In genomic region chr5:81750308-81751008, GRCh38 we compare ENCODE assay signal across 8 cellular contexts. TPM values are rescaled to one million over a fixed set of nuclear protein-coding genes. Genes with fewer than 3 reads are reported as not detected.
DNase-seq lines count a peak whose midpoint lies in the region; ATAC-seq and TF ChIP-seq lines count a peak whose summit lies in the region.

No MANE protein-coding gene starts in this region.

- H3K4me3 ChIP-seq in Karpas-422 (ENCODE audit: low read length) (peak overlapping the region; percentile 84), right atrium auricular region (peak overlapping the region; percentile 86 to 94), skeletal muscle satellite cell (ENCODE audit: low read length) (peak overlapping the region; percentile 86)

- H3K27me3 Mint-ChIP-seq in activated naive CD4-positive, alpha-beta T cell treated with anti-CD3 and anti-CD28 coated beads, Interleukin-2, amount 10 ng/mL, durations not matched to agents 7 days and 5 days, result peaks cover 28% of the 10 kb centered on the region

- CTCF ChIA-PET in activated naive CD4-positive, alpha-beta T cell treated with anti-CD3 and anti-CD28 coated beads, Interleukin-2, amount 10 ng/mL, durations not matched to agents 7 days and 5 days (lab: Charles Lee), result interaction anchor here (0.8 to 2.7 kb wide), 5 partner anchors 11 to 244 kb away, joined by 3 to 23 read pairs (median 4); no protein-coding TSS in a partner anchor

- H3K9ac ChIP-seq in Karpas-422 (ENCODE audit: low read length) (peak overlapping the region; percentile 86), skeletal muscle satellite cell (ENCODE audit: low read depth, low read length) (peak overlapping the region; percentile 61)

- peaks cover 6% of the 10 kb centered on the region for H3K36me3 Mint-ChIP-seq in activated naive CD4-positive, alpha-beta T cell treated with anti-CD3 and anti-CD28 coated beads, Interleukin-2, amount 10 ng/mL, durations not matched to agents 7 days and 5 days

- no peak for TF ChIP-seq CTCF in right atrium auricular region (IDR thresholded peaks at IDR 0.05)

- H3K9me2 ChIP-seq in Karpas-422 (replicated peaks; ENCODE audit: insufficient read depth, low read length), result no peaks in the 10 kb centered on the region

- peak overlapping the region; percentile 97 for H3K27ac Mint-ChIP-seq in activated naive CD4-positive, alpha-beta T cell treated with anti-CD3 and anti-CD28 coated beads, Interleukin-2, amount 10 ng/mL, durations not matched to agents 7 days and 5 days

- no peaks in the 10 kb centered on the region for H3K36me3 ChIP-seq in Karpas-422 (ENCODE audit: insufficient read depth, low read length)
- H3K36me3 ChIP-seq in right atrium auricular region, result no peaks in the 10 kb centered on the region
- H3K36me3 ChIP-seq in skeletal muscle satellite cell (ENCODE audit: insufficient read depth, low read length), result no peaks in the 10 kb centered on the region

- no peak overlapping the region for H2AFZ ChIP-seq in Karpas-422 (ENCODE audit: low read length)

- peaks cover 33% of the 10 kb centered on the region for H3K4me1 Mint-ChIP-seq in activated naive CD4-positive, alpha-beta T cell treated with anti-CD3 and anti-CD28 coated beads, Interleukin-2, amount 10 ng/mL, durations not matched to agents 7 days and 5 days

- ATAC-seq in GM18909 (IDR thresholded peaks at IDR 0.05; ENCODE audit: poor library complexity, unreplicated experiment), result peak; percentile 18

- H3K27ac ChIP-seq in Karpas-422 (ENCODE audit: low read length) (peak overlapping the region; percentile 85), right atrium auricular region (peak overlapping the region; percentile 96 to 99)

- H3K27me3 ChIP-seq in Karpas-422 (ENCODE audit: low read length) (peaks cover 6% of the 10 kb centered on the region; the same call in 1 of the 2 replicates), right atrium auricular region (no peaks in the 10 kb centered on the region), skeletal muscle satellite cell (ENCODE audit: control insufficient read depth, insufficient read depth, low read length) (no peaks in the 10 kb centered on the region)

- H3K79me2 ChIP-seq in Karpas-422 (ENCODE audit: low read length), result peaks cover 44% of the 10 kb centered on the region

- no peaks in the 10 kb centered on the region for H3K9me3 Mint-ChIP-seq in activated naive CD4-positive, alpha-beta T cell treated with anti-CD3 and anti-CD28 coated beads, Interleukin-2, amount 10 ng/mL, durations not matched to agents 7 days and 5 days

- peak; percentile 63 for DNase-seq in 8988T
- DNase-seq in Karpas-422, result peak; percentile 73
- DNase-seq in activated naive CD4-positive, alpha-beta T cell treated with anti-CD3 and anti-CD28 coated beads, Interleukin-2, amount 10 ng/mL, durations not matched to agents 7 days and 5 days, result peak; percentile 53
- no peak for DNase-seq in right atrium auricular region (ENCODE audit: low spot score)
- DNase-seq in NCI-H774 (lab: John Stamatoyannopoulos, UW), result no peak
- no peak for DNase-seq in NCI-H1048 (lab: John Stamatoyannopoulos, UW)

- H3K4me1 ChIP-seq in Karpas-422 (ENCODE audit: low read length) (peaks cover 49% of the 10 kb centered on the region), right atrium auricular region (peaks cover 0 to 31% of the 10 kb centered on the region in 2 donors), skeletal muscle satellite cell (ENCODE audit: control insufficient read depth, insufficient read depth, low read length) (peaks cover 32% of the 10 kb centered on the region)

- H3K4me3 Mint-ChIP-seq in activated naive CD4-positive, alpha-beta T cell treated with anti-CD3 and anti-CD28 coated beads, Interleukin-2, amount 10 ng/mL, durations not matched to agents 7 days and 5 days, result peak overlapping the region; percentile 91

- H4K20me1 ChIP-seq in Karpas-422 (ENCODE audit: insufficient read depth, low read depth, low read length), result peaks cover 7% of the 10 kb centered on the region; the same call in 1 of the 2 replicates

- H3K9me3 ChIP-seq in Karpas-422 (ENCODE audit: low read length) (no peaks in the 10 kb centered on the region), right atrium auricular region (no peaks in the 10 kb centered on the region), skeletal muscle satellite cell (replicated peaks; ENCODE audit: low read length) (no peaks in the 10 kb centered on the region)

- H3K4me2 ChIP-seq in Karpas-422 (ENCODE audit: low read depth, low read length, poor library complexity, severe bottlenecking), result peak overlapping the region; percentile 61
- H3K4me2 ChIP-seq in skeletal muscle satellite cell (ENCODE audit: low read length), result peak overlapping the region; percentile 75

RNA-seq across cellular contexts. Expression of gene SSBP2, which starts 0.4 kb away (rescaled TPM):
- total RNA-seq in Karpas-422 (2014; rRNA removed; shearing (Covaris generic); ENCODE audit: low replicate concordance), result 74.2 and 148 TPM in 2 replicates
- total RNA-seq in right atrium auricular region, result 10 to 100 TPM; 29.3 to 55.1 TPM
- total RNA-seq in skeletal muscle satellite cell (2012; rRNA removed), result 13.5 and 19.3 TPM in 2 replicates

Comparison
In these comparisons a context has a peak if more than half of its experiments do, and no peak if none do; other contexts are left out.
1. DNase-seq: peak in 8988T (single experiment), Karpas-422 (single experiment) and activated naive CD4-positive, alpha-beta T cell treated with anti-CD3 and anti-CD28 coated beads, Interleukin-2, amount 10 ng/mL, durations not matched to agents 7 days and 5 days (single experiment); none in right atrium auricular region (single experiment), NCI-H774 (single experiment) and NCI-H1048 (single experiment).
2. Peak in every context shown above with its lines, with median percentiles within 50 percentile points of each other: H3K4me3 ChIP-seq.